13 cellular contexts compared by ENCODE assay signal in the genomic region with DNA sequence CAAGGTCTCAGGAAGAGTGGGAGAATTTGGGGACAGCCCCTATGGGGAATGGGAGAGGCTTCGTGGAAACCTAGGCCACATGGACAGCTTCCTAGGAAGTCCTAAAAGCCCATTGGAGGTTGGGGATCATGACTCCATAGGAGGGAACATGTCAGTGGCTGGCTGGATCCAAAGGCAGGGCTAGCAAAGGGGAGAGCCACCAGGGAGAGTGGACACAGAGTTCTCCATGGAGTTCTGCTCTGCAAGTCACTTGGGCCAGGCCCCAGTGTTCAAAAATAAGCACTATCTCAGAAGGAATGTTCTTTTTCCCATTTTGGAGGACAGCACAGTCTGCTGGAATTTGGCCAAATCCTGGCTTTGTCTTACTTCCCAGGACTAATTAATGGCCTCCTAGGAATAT.
"Had no signal": no experiment of that assay in that cellular context is flagged by ENCODE, and none has a peak within 500 bp of the region (broad histone marks: within the 10 kb centered on the region; RNA-seq: fewer than 3 reads in every experiment).

No MANE protein-coding gene starts in this region.

- DNase-seq: activated CD8-positive, alpha-beta memory T cell treated with anti-CD3 and anti-CD28 coated beads, Interleukin-2, amount 50 U/mL, for 48 hours; activated CD8-positive, alpha-beta T cell treated with anti-CD3 and anti-CD28 coated beads for 36 hours; activated naive CD4-positive, alpha-beta T cell; activated naive CD8-positive, alpha-beta T cell treated with anti-CD3 and anti-CD28 coated beads, Interleukin-2, amount 50 U/mL, for 24 hours; effector memory CD8-positive, alpha-beta T cell; hypothalamus; nephron progenitor cell; stimulated activated CD4-positive, alpha-beta T cell treated with anti-CD3 and anti-CD28 coated beads, Interleukin-15, amount 100 ng/mL, for 24 hours; stimulated activated CD4-positive, alpha-beta T cell treated with anti-CD3 and anti-CD28 coated beads, Interleukin-4, amount 100 ng/mL, for 24 hours; T1000 had no signal

- H3K4me1 ChIP-seq: vagina had no signal

- H3K9me3 Mint-ChIP-seq: activated CD8-positive, alpha-beta T cell treated with anti-CD3 and anti-CD28 coated beads for 36 hours; activated naive CD8-positive, alpha-beta T cell treated with anti-CD3 and anti-CD28 coated beads, Interleukin-2, amount 50 U/mL, for 24 hours; effector memory CD8-positive, alpha-beta T cell; nephron progenitor cell; stimulated activated naive CD8-positive, alpha-beta T cell treated with anti-CD3 and anti-CD28 coated beads, Interleukin-15, Interleukin-2, amounts not matched to agents 100 ng/mL and 50 ng/mL, for 24 hours had no signal

- H3K4me3 Mint-ChIP-seq: activated CD8-positive, alpha-beta T cell treated with anti-CD3 and anti-CD28 coated beads for 36 hours; activated naive CD8-positive, alpha-beta T cell treated with anti-CD3 and anti-CD28 coated beads, Interleukin-2, amount 50 U/mL, for 24 hours; effector memory CD8-positive, alpha-beta T cell; nephron progenitor cell; stimulated activated naive CD8-positive, alpha-beta T cell treated with anti-CD3 and anti-CD28 coated beads, Interleukin-15, Interleukin-2, amounts not matched to agents 100 ng/mL and 50 ng/mL, for 24 hours had no signal

- H3K27me3 ChIP-seq: vagina had no signal

- H3K4me3 ChIP-seq: vagina had no signal

- H3K4me1 Mint-ChIP-seq: activated naive CD8-positive, alpha-beta T cell treated with anti-CD3 and anti-CD28 coated beads, Interleukin-2, amount 50 U/mL, for 24 hours had no signal

- H3K27ac Mint-ChIP-seq: activated CD8-positive, alpha-beta T cell treated with anti-CD3 and anti-CD28 coated beads for 36 hours; activated naive CD8-positive, alpha-beta T cell treated with anti-CD3 and anti-CD28 coated beads, Interleukin-2, amount 50 U/mL, for 24 hours; effector memory CD8-positive, alpha-beta T cell; nephron progenitor cell; stimulated activated naive CD8-positive, alpha-beta T cell treated with anti-CD3 and anti-CD28 coated beads, Interleukin-15, Interleukin-2, amounts not matched to agents 100 ng/mL and 50 ng/mL, for 24 hours had no signal

- H3K27ac ChIP-seq: epithelial cell of prostate, vagina had no signal

- H3K9me3 ChIP-seq: vagina had no signal

- H3K36me3 ChIP-seq: vagina had no signal

- ATAC-seq: activated CD8-positive, alpha-beta T cell treated with anti-CD3 and anti-CD28 coated beads for 36 hours; activated naive CD8-positive, alpha-beta T cell treated with anti-CD3 and anti-CD28 coated beads, Interleukin-2, amount 50 U/mL, for 24 hours; effector memory CD8-positive, alpha-beta T cell had no signal
